ENCODE assay signal across 16 cellular contexts in genomic region chr7:21028990-21029337, GRCh38.
"Had no signal": no experiment of that assay in that cellular context is flagged by ENCODE, and none has a peak within 500 bp of the region (broad histone marks: within the 10 kb centered on the region; RNA-seq: fewer than 3 reads in every experiment).

No MANE protein-coding gene starts in this region.

- H3K36me3 Mint-ChIP-seq: naive thymus-derived CD8-positive, alpha-beta T cell had no signal

- H3K27ac ChIP-seq: ascending aorta, dorsolateral prefrontal cortex, esophagus squamous epithelium, testis, VCaP had no signal

- H3K27ac Mint-ChIP-seq: activated CD4-positive, alpha-beta T cell treated with anti-CD3 and anti-CD28 coated beads for 36 hours; activated CD8-positive, alpha-beta T cell treated with anti-CD3 and anti-CD28 coated beads for 36 hours; activated naive CD8-positive, alpha-beta T cell treated with anti-CD3 and anti-CD28 coated beads, Interleukin-2, amount 50 U/mL, for 24 hours; naive thymus-derived CD8-positive, alpha-beta T cell; stimulated activated naive CD8-positive, alpha-beta T cell treated with anti-CD3 and anti-CD28 coated beads, Interleukin-15, Interleukin-2, amounts not matched to agents 100 ng/mL and 50 ng/mL, for 24 hours had no signal

- H3K36me3 ChIP-seq: ascending aorta, esophagus squamous epithelium had no signal

- H3K27me3 ChIP-seq: ascending aorta, testis had no signal

- H3K4me1 Mint-ChIP-seq: activated CD4-positive, alpha-beta T cell treated with anti-CD3 and anti-CD28 coated beads for 36 hours; activated naive CD8-positive, alpha-beta T cell treated with anti-CD3 and anti-CD28 coated beads, Interleukin-2, amount 50 U/mL, for 24 hours; naive thymus-derived CD8-positive, alpha-beta T cell had no signal

- DNase-seq: activated CD4-positive, alpha-beta T cell treated with anti-CD3 and anti-CD28 coated beads for 36 hours; activated CD8-positive, alpha-beta memory T cell treated with anti-CD3 and anti-CD28 coated beads, Interleukin-2, amount 50 U/mL, for 4 hours; activated CD8-positive, alpha-beta T cell treated with anti-CD3 and anti-CD28 coated beads for 36 hours; activated naive CD8-positive, alpha-beta T cell treated with anti-CD3 and anti-CD28 coated beads, Interleukin-2, amount 50 U/mL, for 24 hours; dorsolateral prefrontal cortex; esophagus squamous epithelium; foreskin fibroblast; mucosa of descending colon; naive thymus-derived CD8-positive, alpha-beta T cell; stimulated activated CD4-positive, alpha-beta T cell treated with anti-CD3 and anti-CD28 coated beads, Interleukin-4, amount 100 ng/mL, for 24 hours; T1000; testis had no signal

- ATAC-seq: activated CD4-positive, alpha-beta T cell treated with anti-CD3 and anti-CD28 coated beads for 36 hours; activated CD8-positive, alpha-beta T cell treated with anti-CD3 and anti-CD28 coated beads for 36 hours; activated naive CD8-positive, alpha-beta T cell treated with anti-CD3 and anti-CD28 coated beads, Interleukin-2, amount 50 U/mL, for 24 hours; left lobe of liver; naive thymus-derived CD8-positive, alpha-beta T cell had no signal

- H3K27me3 Mint-ChIP-seq: activated CD8-positive, alpha-beta T cell treated with anti-CD3 and anti-CD28 coated beads for 36 hours; activated naive CD8-positive, alpha-beta T cell treated with anti-CD3 and anti-CD28 coated beads, Interleukin-2, amount 50 U/mL, for 24 hours had no signal

- H3K4me3 Mint-ChIP-seq: activated CD4-positive, alpha-beta T cell treated with anti-CD3 and anti-CD28 coated beads for 36 hours; activated CD8-positive, alpha-beta T cell treated with anti-CD3 and anti-CD28 coated beads for 36 hours; activated naive CD8-positive, alpha-beta T cell treated with anti-CD3 and anti-CD28 coated beads, Interleukin-2, amount 50 U/mL, for 24 hours; naive thymus-derived CD8-positive, alpha-beta T cell; stimulated activated naive CD8-positive, alpha-beta T cell treated with anti-CD3 and anti-CD28 coated beads, Interleukin-15, Interleukin-2, amounts not matched to agents 100 ng/mL and 50 ng/mL, for 24 hours had no signal

- H3K9me3 Mint-ChIP-seq: activated CD8-positive, alpha-beta T cell treated with anti-CD3 and anti-CD28 coated beads for 36 hours; activated naive CD8-positive, alpha-beta T cell treated with anti-CD3 and anti-CD28 coated beads, Interleukin-2, amount 50 U/mL, for 24 hours; stimulated activated naive CD8-positive, alpha-beta T cell treated with anti-CD3 and anti-CD28 coated beads, Interleukin-15, Interleukin-2, amounts not matched to agents 100 ng/mL and 50 ng/mL, for 24 hours had no signal

- H3K4me1 ChIP-seq: ascending aorta, esophagus squamous epithelium, testis had no signal

- H3K4me3 ChIP-seq: ascending aorta, esophagus squamous epithelium, mucosa of descending colon, testis had no signal
